8 cellular contexts compared by ENCODE assay signal in the genomic region with DNA sequence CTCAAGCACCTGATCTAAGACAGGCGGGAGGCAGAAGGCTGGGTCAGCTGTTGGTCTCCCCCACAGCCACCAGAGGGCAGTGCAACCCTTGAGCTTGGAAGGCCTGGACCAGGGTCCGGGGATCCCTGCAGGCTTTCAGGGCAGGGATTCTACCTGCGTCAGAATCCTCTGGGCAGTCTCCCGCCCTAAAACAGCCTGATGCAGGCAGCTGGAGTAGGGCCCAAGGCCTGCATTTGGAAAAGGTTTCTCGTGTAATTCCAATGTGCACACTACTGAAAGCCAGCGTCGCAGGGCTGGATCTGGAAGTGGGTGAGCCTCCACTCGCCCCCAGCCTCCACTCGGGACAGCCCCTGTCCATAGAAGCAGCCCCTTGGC. TPM values are rescaled to one million over a fixed set of nuclear protein-coding genes. Genes with fewer than 3 reads are reported as not detected.
A peak's percentile ranks its signal among the peaks of the same experiment; 100 is the strongest.
DNase-seq lines count a peak whose midpoint lies in the region; ATAC-seq and TF ChIP-seq lines count a peak whose summit lies in the region.

No MANE protein-coding gene starts in this region.

- H3K4me3 ChIP-seq in ovary (no peak overlapping the region), upper lobe of left lung (no peak overlapping the region)

- TF ChIP-seq EP300 in ovary (IDR thresholded peaks at IDR 0.05), result no peak
- no peak for TF ChIP-seq EP300 in upper lobe of left lung (IDR thresholded peaks at IDR 0.05)

- no peaks in the 10 kb centered on the region for H3K27me3 Mint-ChIP-seq in activated T-helper 2 cell treated with anti-CD3 and anti-CD28 coated beads, Interferon-gamma antibody, Interleukin-2, Interleukin-4, amounts not matched to agents 10 μg/mL and 5 μg/mL and 100 μg/mL, durations not matched to agents 14 hours and 24 hours and 36 hours (ENCODE audit: low read depth)

- H3K4me1 ChIP-seq in ovary (ENCODE audit: insufficient read depth) (peaks cover 9% of the 10 kb centered on the region), upper lobe of left lung (peaks cover 0 to 7% (median 3%) of the 10 kb centered on the region in 4 donors)

- H3K36me3 ChIP-seq in ovary (no peaks in the 10 kb centered on the region), upper lobe of left lung (peaks cover 0 to 20% (median 16%) of the 10 kb centered on the region in 4 donors)

- H3K27me3 ChIP-seq in ovary (no peaks in the 10 kb centered on the region), upper lobe of left lung (no peaks in the 10 kb centered on the region)

- 33 to 46% (median 38%) methylated on average over 8 to 9 of the region's 9 CpGs for WGBS in ovary, 3 donors
- 63 to 93% methylated on average over 5 to 8 of the region's 9 CpGs for WGBS in upper lobe of left lung, 2 donors

- no peak for TF ChIP-seq POLR2A in ovary (IDR thresholded peaks at IDR 0.05)
- no peak for TF ChIP-seq POLR2A in upper lobe of left lung (IDR thresholded peaks at IDR 0.05)

- ATAC-seq in upper lobe of left lung (ENCODE audit: low FRiP score in 2 of 2), result peak; percentile 67 to 70

- H3K4me3 Mint-ChIP-seq in activated T-helper 2 cell treated with anti-CD3 and anti-CD28 coated beads, Interferon-gamma antibody, Interleukin-2, Interleukin-4, amounts not matched to agents 10 μg/mL and 5 μg/mL and 100 μg/mL, durations not matched to agents 14 hours and 24 hours and 36 hours (ENCODE audit: low read depth), result no peak overlapping the region

- H3K27ac Mint-ChIP-seq in activated T-helper 2 cell treated with anti-CD3 and anti-CD28 coated beads, Interferon-gamma antibody, Interleukin-2, Interleukin-4, amounts not matched to agents 10 μg/mL and 5 μg/mL and 100 μg/mL, durations not matched to agents 14 hours and 24 hours and 36 hours, result no peak overlapping the region

- no peaks in the 10 kb centered on the region for H3K9me3 Mint-ChIP-seq in activated T-helper 2 cell treated with anti-CD3 and anti-CD28 coated beads, Interferon-gamma antibody, Interleukin-2, Interleukin-4, amounts not matched to agents 10 μg/mL and 5 μg/mL and 100 μg/mL, durations not matched to agents 14 hours and 24 hours and 36 hours

- H3K27ac ChIP-seq in ovary (no peak overlapping the region), upper lobe of left lung (no peak overlapping the region)

- peaks cover 2% of the 10 kb centered on the region for H3K36me3 Mint-ChIP-seq in activated T-helper 2 cell treated with anti-CD3 and anti-CD28 coated beads, Interferon-gamma antibody, Interleukin-2, Interleukin-4, amounts not matched to agents 10 μg/mL and 5 μg/mL and 100 μg/mL, durations not matched to agents 14 hours and 24 hours and 36 hours (ENCODE audit: low read depth)

- no peaks in the 10 kb centered on the region for H3K4me1 Mint-ChIP-seq in activated T-helper 2 cell treated with anti-CD3 and anti-CD28 coated beads, Interferon-gamma antibody, Interleukin-2, Interleukin-4, amounts not matched to agents 10 μg/mL and 5 μg/mL and 100 μg/mL, durations not matched to agents 14 hours and 24 hours and 36 hours (ENCODE audit: low read depth)

- DNase-seq in HuH-7 (ENCODE audit: low spot score), result peak; percentile 99
- peak; percentile 33 for DNase-seq in RPMI7951 (ENCODE audit: low read depth)
- DNase-seq in activated T-helper 2 cell treated with anti-CD3 and anti-CD28 coated beads, Interferon-gamma antibody, Interleukin-2, Interleukin-4, amounts not matched to agents 10 μg/mL and 5 μg/mL and 100 μg/mL, durations not matched to agents 14 hours and 24 hours and 36 hours (ENCODE audit: low spot score), result peak; percentile 44
- peak; percentile 34 for DNase-seq in foreskin melanocyte
- DNase-seq in ovary, result peak; percentile 40 to 68 (median 65)
- DNase-seq in upper lobe of left lung, result peak in 1 of 2 donors; percentile 47
- no peak for DNase-seq in posterior vena cava (ENCODE audit: low spot score)

- TF ChIP-seq CTCF in GM12872 (IDR thresholded peaks at IDR 0.05; ENCODE audit: insufficient read depth, low read depth, low read length), result peak; percentile 95
- peak; percentile 26 to 58 (median 39) for TF ChIP-seq CTCF in ovary (IDR thresholded peaks at IDR 0.05)
- peak; percentile 46 to 80 (median 66) for TF ChIP-seq CTCF in upper lobe of left lung (IDR thresholded peaks at IDR 0.05)

- no peaks in the 10 kb centered on the region for H3K9me3 ChIP-seq in ovary
- H3K9me3 ChIP-seq in upper lobe of left lung, result no peaks in the 10 kb centered on the region

- intact Hi-C loops in activated T-helper 2 cell treated with anti-CD3 and anti-CD28 coated beads, Interferon-gamma antibody, Interleukin-2, Interleukin-4, amounts not matched to agents 10 μg/mL and 5 μg/mL and 100 μg/mL, durations not matched to agents 14 hours and 24 hours and 36 hours (cut with micrococcal nuclease), result loop anchor here (1.0 to 2.0 kb wide), 2 partner anchors 43 to 334 kb away; a partner anchor contains a TSS
- intact Hi-C loops in ovary (cut with DNase I) (no loop called here), posterior vena cava (cut with DNase I) (no loop called here)

RNA-seq across cellular contexts. Expression of a gene that starts 31.8 kb away (rescaled TPM):
- total RNA-seq in RPMI7951 (2014; rRNA removed; shearing (Covaris generic)), result 30.4 and 36.7 TPM in 2 replicates
- total RNA-seq in activated T-helper 2 cell treated with anti-CD3 and anti-CD28 coated beads, Interferon-gamma antibody, Interleukin-2, Interleukin-4, amounts not matched to agents 10 μg/mL and 5 μg/mL and 100 μg/mL, durations not matched to agents 14 hours and 24 hours and 36 hours, result 11.5 and 14.3 TPM in 2 replicates
- total RNA-seq in ovary (1 to 10 TPM; 3.2 to 9.2 (median 5.4) TPM), upper lobe of left lung (10 to 100 TPM; 10.5 to 55.9 (median 27.3) TPM), posterior vena cava (10 to 100 TPM; 11.8 to 13.0 TPM)
- 10 to 100 TPM in 1 of 2 donors, 1 to 10 TPM in 1; 9.7 to 13.8 TPM for polyA plus RNA-seq in ovary

Comparison
In these comparisons a context has a peak if more than half of its experiments do, and no peak if none do; other contexts are left out.
1. CTCF ChIP-seq: peak in every context shown above with its lines; median percentile 95 in GM12872; 66 in upper lobe of left lung; 39 in ovary.